ENCODE assay signal across 8 cellular contexts in the genomic region with DNA sequence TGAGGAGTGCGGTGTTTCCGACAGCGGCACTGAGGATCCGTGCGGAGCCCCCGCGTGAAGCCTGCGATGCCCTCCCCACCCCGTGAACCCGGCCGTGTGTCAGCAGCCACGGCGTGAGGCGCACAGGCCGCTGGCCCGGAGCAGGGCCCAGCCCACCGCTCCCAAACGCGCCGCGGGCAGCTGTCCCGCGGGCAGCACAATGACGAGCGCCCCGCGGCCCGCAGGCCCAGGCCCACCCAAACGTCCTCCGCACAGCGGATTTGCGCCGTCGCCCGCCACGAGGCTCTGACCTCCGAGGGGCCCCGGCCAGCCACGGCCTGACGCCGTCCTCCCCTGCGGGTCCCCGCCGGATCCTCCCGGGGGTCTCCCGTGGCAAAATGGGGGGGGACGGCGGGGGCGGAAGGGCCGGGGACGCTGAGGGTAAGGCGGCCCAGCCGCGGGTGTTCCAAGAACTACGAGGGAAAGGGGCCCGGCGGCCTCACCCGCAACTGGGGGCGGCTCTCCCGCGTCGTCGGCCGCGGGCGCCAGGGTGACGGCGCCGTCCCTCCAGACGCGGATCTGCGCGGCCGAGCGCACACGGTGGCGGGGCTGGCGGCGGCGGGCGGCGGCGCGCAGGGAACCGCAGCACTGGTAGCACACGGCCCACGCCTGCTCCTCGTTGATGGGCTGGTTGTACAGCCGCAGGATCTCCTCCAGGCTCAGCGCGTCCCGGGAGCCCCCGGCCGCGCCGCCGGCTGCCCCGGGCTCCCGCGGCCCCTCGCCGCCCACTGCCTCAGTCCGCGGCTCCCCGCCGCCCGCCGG. TPM values are rescaled to one million over a fixed set of nuclear protein-coding genes. Genes with fewer than 3 reads are reported as not detected.
A peak's percentile ranks its signal among the peaks of the same experiment; 100 is the strongest.
DNase-seq lines count a peak whose midpoint lies in the region; ATAC-seq and TF ChIP-seq lines count a peak whose summit lies in the region.

No MANE protein-coding gene starts in this region.

- H3K27ac Mint-ChIP-seq in MCF 10A (ENCODE audit: low read depth, unreplicated experiment) (peak overlapping the region; percentile 81), immature natural killer cell (peak overlapping the region in 2 of 6 donors; percentile 51 to 89)

- peak; percentile 34 for ATAC-seq in HG02884 (IDR thresholded peaks at IDR 0.05; ENCODE audit: unreplicated experiment)

- H3K4me3 Mint-ChIP-seq in MCF 10A (ENCODE audit: unreplicated experiment) (peak overlapping the region; percentile 86), immature natural killer cell (peak overlapping the region; percentile 77 to 89 (median 84))

- H3K27me3 ChIP-seq in SJCRH30, result no peaks in the 10 kb centered on the region

- peak; percentile 29 for DNase-seq in stimulated activated CD4-positive, alpha-beta T cell treated with anti-CD3 and anti-CD28 coated beads, Interleukin-12 subunit alpha, Interleukin-12 subunit beta, amount 100 ng/mL, for 4 hours
- no peak for DNase-seq in stimulated activated CD4-positive, alpha-beta T cell treated with anti-CD3 and anti-CD28 coated beads, Interleukin-1b, Interleukin-23, amount 100 ng/mL, for 48 hours
- peak; percentile 29 to 54 for DNase-seq in SJCRH30
- no peak for DNase-seq in MCF 10A (ENCODE audit: unreplicated experiment)
- peak; percentile 20 to 45 (median 35) for DNase-seq in immature natural killer cell
- no peak for DNase-seq in NAMALWA (ENCODE audit: low spot score)

- POLR2A ChIA-PET in MCF 10A (lab: Yijun Ruan, JAX), result interaction anchor here (0.7 to 4.0 kb wide), 17 partner anchors 13 to 282 kb away, joined by 3 to 29 read pairs (median 5); a partner anchor contains a TSS

- TF ChIP-seq CTCF in MCF 10A (IDR thresholded peaks at IDR 0.05; ENCODE audit: unreplicated experiment), result no peak

- H3K9me3 Mint-ChIP-seq in MCF 10A (ENCODE audit: unreplicated experiment) (no peaks in the 10 kb centered on the region), immature natural killer cell (no peaks in the 10 kb centered on the region)

- H3K27me3 Mint-ChIP-seq in MCF 10A (ENCODE audit: insufficient read depth, unreplicated experiment), result no peaks in the 10 kb centered on the region
- peaks cover 3 to 7% (median 3%) of the 10 kb centered on the region in 3 donors for H3K27me3 Mint-ChIP-seq in immature natural killer cell (ENCODE audit: low read depth in 3 of 3)

- H3K27ac ChIP-seq in SJCRH30 (peak overlapping the region; percentile 62), skin epidermis (peak overlapping the region; percentile 58 to 97 (median 86))

- H3K4me3 ChIP-seq in SJCRH30, result peak overlapping the region; percentile 78
- H3K4me3 ChIP-seq in skin epidermis, result peak overlapping the region; percentile 59 to 82 (median 77)

- H3K4me1 Mint-ChIP-seq in MCF 10A (ENCODE audit: insufficient read depth, unreplicated experiment) (peaks cover 37% of the 10 kb centered on the region), immature natural killer cell (peaks cover 14 to 29% of the 10 kb centered on the region in 2 donors)

- intact Hi-C loops in MCF 10A (cut with micrococcal nuclease), result loop anchor here (2.0 to 5.0 kb wide), 4 partner anchors 50 to 205 kb away; no protein-coding TSS in a partner anchor

- H3K36me3 Mint-ChIP-seq in MCF 10A (ENCODE audit: insufficient read depth, unreplicated experiment), result peaks cover 8% of the 10 kb centered on the region
- no peaks in the 10 kb centered on the region for H3K36me3 Mint-ChIP-seq in immature natural killer cell

- no peaks in the 10 kb centered on the region for H3K9me3 ChIP-seq in SJCRH30 (replicated peaks)

- H3K4me1 ChIP-seq in SJCRH30, result no peaks in the 10 kb centered on the region; the same call in 1 of the 2 replicates

- CTCF ChIA-PET in MCF 10A (lab: Yijun Ruan, JAX), result interaction anchor here (0.7 to 6.5 kb wide), 2 partner anchors 200 to 265 kb away, joined by 3 to 127 read pairs; no protein-coding TSS in a partner anchor

- BruUV-seq in MCF 10A (replicated peaks; lab: Mats Ljungman, UMichigan), result no TSS peak

- H3K36me3 ChIP-seq in SJCRH30, result no peaks in the 10 kb centered on the region

RNA-seq across cellular contexts. Expression of a gene that starts 0.7 kb away (rescaled TPM):
- 14.1 and 15.2 TPM in 2 replicates for total RNA-seq in SJCRH30 (2014; rRNA removed; shearing (Covaris generic))
- 64.8 and 78.2 TPM in 2 replicates for total RNA-seq in MCF 10A (2022)
- polyA plus RNA-seq in immature natural killer cell, result 1 to 10 TPM in 2 of 3 donors, not detected in 1; 2.1 to 3.5 TPM

RNA-seq across cellular contexts. Expression of a gene that starts 45.3 kb away (rescaled TPM):
- 12.5 and 16.3 TPM in 2 replicates for total RNA-seq in SJCRH30 (2014; rRNA removed; shearing (Covaris generic))
- total RNA-seq in MCF 10A (2022), result 4.9 and 6.4 TPM in 2 replicates
- polyA plus RNA-seq in immature natural killer cell, result 1 to 10 TPM; 2.4 to 6.9 (median 2.7) TPM

RNA-seq across cellular contexts. Expression of a gene that starts 45.6 kb away (rescaled TPM):
- 74.7 and 75.6 TPM in 2 replicates for total RNA-seq in SJCRH30 (2014; rRNA removed; shearing (Covaris generic))
- total RNA-seq in MCF 10A (2022), result 88.6 and 100 TPM in 2 replicates
- 10 to 100 TPM; 74.9 to 96.6 (median 81.6) TPM for polyA plus RNA-seq in immature natural killer cell

Comparison
In these comparisons a context has a peak if more than half of its experiments do, and no peak if none do; other contexts are left out.
1. DNase-seq: peak in stimulated activated CD4-positive, alpha-beta T cell treated with anti-CD3 and anti-CD28 coated beads, Interleukin-12 subunit alpha, Interleukin-12 subunit beta, amount 100 ng/mL, for 4 hours (single experiment), SJCRH30 (2 of 2) and immature natural killer cell (3 of 3); none in stimulated activated CD4-positive, alpha-beta T cell treated with anti-CD3 and anti-CD28 coated beads, Interleukin-1b, Interleukin-23, amount 100 ng/mL, for 48 hours (single experiment), MCF 10A (single experiment) and NAMALWA (single experiment).